In genomic region chr10:15419279-15419874, GRCh38 we compare ENCODE assay signal across 8 cellular contexts. TPM values are rescaled to one million over a fixed set of nuclear protein-coding genes. Genes with fewer than 3 reads are reported as not detected.
DNase-seq lines count a peak whose midpoint lies in the region; ATAC-seq and TF ChIP-seq lines count a peak whose summit lies in the region.

No MANE protein-coding gene starts in this region.

- H3K27me3 ChIP-seq in trophoblast cell (ENCODE audit: insufficient read depth, low read length): no peaks in the 10 kb centered on the region

- no peaks in the 10 kb centered on the region for H3K4me1 ChIP-seq in trophoblast cell (ENCODE audit: control insufficient read depth in 1 of 2, insufficient read depth in 2 of 2, low read length in 2 of 2)

- ATAC-seq in activated naive CD8-positive, alpha-beta T cell treated with anti-CD3 and anti-CD28 coated beads, Interleukin-2, amount 50 U/mL, for 24 hours: no peak
- ATAC-seq in WTC11: peak; percentile 63
- no peak for ATAC-seq in GM18511 (IDR thresholded peaks at IDR 0.05; ENCODE audit: unreplicated experiment)
- ATAC-seq in HG03108 (IDR thresholded peaks at IDR 0.05; ENCODE audit: unreplicated experiment): no peak

- H3K4me2 ChIP-seq in trophoblast cell (ENCODE audit: low read length): no peak overlapping the region

- H2BK5ac ChIP-seq in trophoblast cell (ENCODE audit: low read depth, low read length, poor library complexity): no peak overlapping the region

- no peak overlapping the region for H3K23ac ChIP-seq in trophoblast cell (ENCODE audit: low read length)

- TF ChIP-seq CTCF in WTC11 (IDR thresholded peaks at IDR 0.05) (peak; percentile 61), fibroblast of pulmonary artery (IDR thresholded peaks at IDR 0.05; ENCODE audit: low read length, missing control alignments) (peak; percentile 87)

- H3K4me3 ChIP-seq in Jurkat, Clone E6-1 (ENCODE audit: low read length): no peak overlapping the region
- H3K4me3 ChIP-seq in fibroblast of pulmonary artery (replicated peaks; ENCODE audit: low read depth, low read length) (no peak overlapping the region), trophoblast cell (ENCODE audit: low read depth, low read length) (no peak overlapping the region)

- no CpG with 5 or more reads among the region's 3 CpGs for WGBS in trophoblast cell (ENCODE audit: extremely low coverage, insufficient coverage, insufficient read length)

- no peak overlapping the region for H3K27ac ChIP-seq in trophoblast cell (ENCODE audit: low read depth, low read length)

- no peaks in the 10 kb centered on the region for H3K9me3 Mint-ChIP-seq in activated naive CD8-positive, alpha-beta T cell treated with anti-CD3 and anti-CD28 coated beads, Interleukin-2, amount 50 U/mL, for 24 hours
- peaks cover 6% of the 10 kb centered on the region for H3K9me3 Mint-ChIP-seq in activated naive CD8-positive, alpha-beta T cell treated with anti-CD3 and anti-CD28 coated beads for 36 hours
- H3K9me3 Mint-ChIP-seq in WTC11: peaks cover 22% of the 10 kb centered on the region

- POLR2A ChIA-PET in WTC11 (lab: Charles Lee): no interaction called here

- H3K27me3 Mint-ChIP-seq in activated naive CD8-positive, alpha-beta T cell treated with anti-CD3 and anti-CD28 coated beads, Interleukin-2, amount 50 U/mL, for 24 hours: peaks cover 2% of the 10 kb centered on the region
- no peaks in the 10 kb centered on the region for H3K27me3 Mint-ChIP-seq in activated naive CD8-positive, alpha-beta T cell treated with anti-CD3 and anti-CD28 coated beads for 36 hours
- H3K27me3 Mint-ChIP-seq in WTC11 (ENCODE audit: low read depth): no peaks in the 10 kb centered on the region; the same call in 1 of the 2 replicates

- no peak overlapping the region for H3K4me3 Mint-ChIP-seq in activated naive CD8-positive, alpha-beta T cell treated with anti-CD3 and anti-CD28 coated beads, Interleukin-2, amount 50 U/mL, for 24 hours
- H3K4me3 Mint-ChIP-seq in activated naive CD8-positive, alpha-beta T cell treated with anti-CD3 and anti-CD28 coated beads for 36 hours: no peak overlapping the region
- H3K4me3 Mint-ChIP-seq in WTC11: no peak overlapping the region

- no peak overlapping the region for H4K12ac ChIP-seq in trophoblast cell (ENCODE audit: low read depth, low read length)

- no peak overlapping the region for H3K27ac Mint-ChIP-seq in activated naive CD8-positive, alpha-beta T cell treated with anti-CD3 and anti-CD28 coated beads, Interleukin-2, amount 50 U/mL, for 24 hours
- no peak overlapping the region for H3K27ac Mint-ChIP-seq in activated naive CD8-positive, alpha-beta T cell treated with anti-CD3 and anti-CD28 coated beads for 36 hours
- H3K27ac Mint-ChIP-seq in WTC11: no peak overlapping the region

- no peak overlapping the region for H2BK12ac ChIP-seq in trophoblast cell (ENCODE audit: low read length)

- no peaks in the 10 kb centered on the region for H3K79me1 ChIP-seq in trophoblast cell (ENCODE audit: low read length)

- H3K14ac ChIP-seq in trophoblast cell (ENCODE audit: low read length): no peak overlapping the region

- H3K4ac ChIP-seq in trophoblast cell (ENCODE audit: low read depth, low read length): no peak overlapping the region

- H3K4me1 Mint-ChIP-seq in activated naive CD8-positive, alpha-beta T cell treated with anti-CD3 and anti-CD28 coated beads, Interleukin-2, amount 50 U/mL, for 24 hours: no peaks in the 10 kb centered on the region
- no peaks in the 10 kb centered on the region for H3K4me1 Mint-ChIP-seq in activated naive CD8-positive, alpha-beta T cell treated with anti-CD3 and anti-CD28 coated beads for 36 hours
- H3K4me1 Mint-ChIP-seq in WTC11: no peaks in the 10 kb centered on the region

- peak; percentile 28 for DNase-seq in activated naive CD8-positive, alpha-beta T cell treated with anti-CD3 and anti-CD28 coated beads, Interleukin-2, amount 50 U/mL, for 24 hours
- no peak for DNase-seq in activated naive CD8-positive, alpha-beta T cell treated with anti-CD3 and anti-CD28 coated beads for 36 hours
- peak; percentile 30 for DNase-seq in Jurkat, Clone E6-1 (ENCODE audit: low read depth, low spot score)
- DNase-seq in WTC11 (ENCODE audit: low spot score) (peak; percentile 45), fibroblast of pulmonary artery (ENCODE audit: low read depth) (peak; percentile 61), trophoblast cell (peak; percentile 15 to 73)

- H3K9me3 ChIP-seq in trophoblast cell (ENCODE audit: insufficient read depth, low read depth, low read length): no peaks in the 10 kb centered on the region

- no peaks in the 10 kb centered on the region for H3K36me3 Mint-ChIP-seq in activated naive CD8-positive, alpha-beta T cell treated with anti-CD3 and anti-CD28 coated beads, Interleukin-2, amount 50 U/mL, for 24 hours (ENCODE audit: low read depth)
- no peaks in the 10 kb centered on the region for H3K36me3 Mint-ChIP-seq in activated naive CD8-positive, alpha-beta T cell treated with anti-CD3 and anti-CD28 coated beads for 36 hours
- no peaks in the 10 kb centered on the region for H3K36me3 Mint-ChIP-seq in WTC11

- no peak overlapping the region for H2AK5ac ChIP-seq in trophoblast cell (ENCODE audit: low read length)

- H3K79me2 ChIP-seq in trophoblast cell (ENCODE audit: control insufficient read depth, insufficient read depth, low read length, poor library complexity): no peaks in the 10 kb centered on the region

- H3K9ac ChIP-seq in trophoblast cell (ENCODE audit: low read length): no peak overlapping the region

- no peak overlapping the region for H3K18ac ChIP-seq in trophoblast cell (ENCODE audit: low read length)

- H4K8ac ChIP-seq in trophoblast cell (ENCODE audit: low read depth, low read length): no peak overlapping the region

- CTCF ChIA-PET in WTC11 (lab: Charles Lee): interaction anchor here (0.7 kb wide), 1 partner anchor 32 kb away, joined by 3 read pairs; no protein-coding TSS in a partner anchor

- H3K36me3 ChIP-seq in trophoblast cell (ENCODE audit: control insufficient read depth in 1 of 2, insufficient read depth in 2 of 2, low read length in 2 of 2): no peaks in the 10 kb centered on the region

- H4K91ac ChIP-seq in trophoblast cell (ENCODE audit: low read depth, low read length): no peak overlapping the region

- H2BK120ac ChIP-seq in trophoblast cell (ENCODE audit: insufficient read depth, low read length, poor library complexity): no peak overlapping the region

- no peak overlapping the region for H2AFZ ChIP-seq in trophoblast cell (ENCODE audit: insufficient read depth, low read length, poor library complexity)

TF ChIP-seq in WTC11, 78 proteins besides CTCF, POLR2A, EP300 and RAD21 (continues in another document):
- TF ChIP-seq, protein P1, sequence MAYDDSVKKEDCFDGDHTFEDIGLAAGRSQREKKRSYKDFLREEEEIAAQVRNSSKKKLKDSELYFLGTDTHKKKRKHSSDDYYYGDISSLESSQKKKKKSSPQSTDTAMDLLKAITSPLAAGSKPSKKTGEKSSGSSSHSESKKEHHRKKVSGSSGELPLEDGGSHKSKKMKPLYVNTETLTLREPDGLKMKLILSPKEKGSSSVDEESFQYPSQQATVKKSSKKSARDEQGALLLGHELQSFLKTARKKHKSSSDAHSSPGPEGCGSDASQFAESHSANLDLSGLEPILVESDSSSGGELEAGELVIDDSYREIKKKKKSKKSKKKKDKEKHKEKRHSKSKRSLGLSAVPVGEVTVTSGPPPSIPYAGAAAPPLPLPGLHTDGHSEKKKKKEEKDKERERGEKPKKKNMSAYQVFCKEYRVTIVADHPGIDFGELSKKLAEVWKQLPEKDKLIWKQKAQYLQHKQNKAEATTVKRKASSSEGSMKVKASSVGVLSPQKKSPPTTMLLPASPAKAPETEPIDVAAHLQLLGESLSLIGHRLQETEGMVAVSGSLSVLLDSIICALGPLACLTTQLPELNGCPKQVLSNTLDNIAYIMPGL (CRISPR knock-in tag; IDR thresholded peaks at IDR 0.05): no peak
- no peak for TF ChIP-seq ZNF423 (CRISPR knock-in tag; IDR thresholded peaks at IDR 0.05)
- no peak for TF ChIP-seq ARID4B (CRISPR knock-in tag; IDR thresholded peaks at IDR 0.05; ENCODE audit: borderline replicate concordance)
- TF ChIP-seq NR1H2 (CRISPR knock-in tag; IDR thresholded peaks at IDR 0.05): no peak
- no peak for TF ChIP-seq CREM (CRISPR knock-in tag; IDR thresholded peaks at IDR 0.05)
- no peak for TF ChIP-seq ZMAT4 (CRISPR knock-in tag; IDR thresholded peaks at IDR 0.05)

RNA-seq across cellular contexts. Expression of gene FAM171A1, which starts 48.3 kb away (rescaled TPM):
- total RNA-seq in activated naive CD8-positive, alpha-beta T cell treated with anti-CD3 and anti-CD28 coated beads for 36 hours: 1 to 10 TPM; 5.6 to 7.0 TPM
- 6.1 TPM for polyA plus RNA-seq in Jurkat, Clone E6-1 (2012; ENCODE audit: insufficient read depth, insufficient read length)
- 29.2 to 33.9 TPM (median 30.1 TPM) in 3 replicates for total RNA-seq in WTC11 (2021)
- 31.2 and 31.3 TPM in 2 replicates for polyA plus RNA-seq in trophoblast cell (2013)
